In the genomic region with DNA sequence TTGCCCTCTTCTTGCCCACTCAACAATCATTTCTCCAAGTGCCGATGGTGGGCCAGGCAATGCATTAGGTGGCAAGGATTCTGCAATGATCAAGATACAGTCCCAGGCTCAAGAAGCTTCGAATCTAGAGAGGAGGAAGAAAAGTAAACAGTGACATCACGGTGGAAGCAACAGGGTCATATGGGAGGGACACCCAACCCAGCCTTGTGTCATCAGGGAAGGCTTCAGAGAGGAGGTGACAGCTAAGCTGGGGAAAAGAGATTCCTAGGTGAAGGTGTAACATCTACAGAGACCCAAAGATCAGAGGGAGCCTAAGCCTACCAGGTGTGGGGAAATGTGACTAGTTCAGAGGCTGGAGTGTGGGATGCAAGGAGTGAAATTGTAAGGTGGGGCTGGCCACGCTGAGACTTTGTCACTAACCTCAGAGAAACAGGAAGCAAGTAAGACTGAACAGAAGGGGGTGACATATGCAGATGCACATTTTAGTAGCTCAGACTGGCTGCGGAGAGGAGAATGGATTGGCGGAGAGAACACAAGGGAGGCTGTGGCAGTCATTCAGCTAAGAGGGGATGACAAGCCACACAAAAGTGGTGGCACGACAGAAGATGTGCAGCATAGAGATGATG, we compare ENCODE assay signal across 8 cellular contexts.
DNase-seq lines count a peak whose midpoint lies in the region; ATAC-seq and FAIRE-seq lines count a peak whose summit lies in the region.

No MANE protein-coding gene starts in this region.

- peak overlapping the region; percentile 65 to 82 (median 72) for H3K4me3 Mint-ChIP-seq in IgD-negative memory B cell

- ATAC-seq in GM21367 (IDR thresholded peaks at IDR 0.05; ENCODE audit: unreplicated experiment), result peak; percentile 51

- H3K4me1 Mint-ChIP-seq in IgD-negative memory B cell, result peaks cover 46 to 85% (median 80%) of the 10 kb centered on the region in 3 donors

- FAIRE-seq in RCC 7860 (lab: Jason Lieb, UNC), result no peak

- DNase-seq in Ammon's horn (ENCODE audit: low spot score) (peak; percentile 41), NCI-H774 (lab: John Stamatoyannopoulos, UW) (no peak), RCC 7860 (ENCODE audit: low spot score) (no peak)
- peak; percentile 43 for DNase-seq in activated T-helper 9 cell treated with anti-CD3 and anti-CD28 coated beads, Interleukin-2, amount 50 U/mL, for 16 hours (ENCODE audit: low read depth)
- DNase-seq in stimulated activated CD4-positive, alpha-beta T cell treated with anti-CD3 and anti-CD28 coated beads, Interleukin-4, amount 100 ng/mL, for 1 hour, result peak; percentile 48
- DNase-seq in NK-92 treated with Interleukin-12 subunit alpha and Interleukin-12 subunit beta, amount 100 ng/mL, for 24 hours (lab: John Stamatoyannopoulos, UW), result no peak

- H3K27ac Mint-ChIP-seq in IgD-negative memory B cell, result peak overlapping the region; percentile 86 to 95 (median 92)

- H3K36me3 Mint-ChIP-seq in IgD-negative memory B cell, result peaks cover 11% of the 10 kb centered on the region

- H3K27me3 Mint-ChIP-seq in IgD-negative memory B cell, result no peaks in the 10 kb centered on the region

- no peaks in the 10 kb centered on the region for H3K9me3 Mint-ChIP-seq in IgD-negative memory B cell

Comparison
In these comparisons a context has a peak if more than half of its experiments do, and no peak if none do; other contexts are left out.
1. DNase-seq: peak in Ammon's horn (single experiment), activated T-helper 9 cell treated with anti-CD3 and anti-CD28 coated beads, Interleukin-2, amount 50 U/mL, for 16 hours (single experiment) and stimulated activated CD4-positive, alpha-beta T cell treated with anti-CD3 and anti-CD28 coated beads, Interleukin-4, amount 100 ng/mL, for 1 hour (single experiment); none in NK-92 treated with Interleukin-12 subunit alpha and Interleukin-12 subunit beta, amount 100 ng/mL, for 24 hours (single experiment), NCI-H774 (single experiment) and RCC 7860 (single experiment).